33 cellular contexts compared by ENCODE assay signal in genomic region chr11:2765491-2765890, GRCh38.
"Had no signal": no experiment of that assay in that cellular context is flagged by ENCODE, and none has a peak within 500 bp of the region (broad histone marks: within the 10 kb centered on the region; RNA-seq: fewer than 3 reads in every experiment).

No MANE protein-coding gene starts in this region.

- H3K4me3 Mint-ChIP-seq: activated B cell treated with CpG ODN at 0.5 μM for 24 hours; activated CD8-positive, alpha-beta T cell treated with anti-CD3 and anti-CD28 coated beads for 36 hours; activated naive CD8-positive, alpha-beta T cell; activated T-cell treated with anti-CD3 and anti-CD28 coated beads, Interleukin-2, amount 50 U/mL, for 4 hours; activated T-helper 17 cell treated with anti-CD3 and anti-CD28 coated beads, Interleukin-2, amount 50 U/mL, for 72 hours; endodermal cell; T-helper 17 cell; T-helper 2 cell treated with Interferon-gamma antibody and Interleukin-4, amounts not matched to agents 5 μg/mL and 100 μg/mL, for 36 hours had no signal

- H3K27ac ChIP-seq: brain microvascular endothelial cell, colonic mucosa, esophagus muscularis mucosa, foreskin keratinocyte, gastrocnemius medialis, heart left ventricle, WERI-Rb-1 had no signal

- H3K27me3 ChIP-seq: brain microvascular endothelial cell, colonic mucosa, esophagus muscularis mucosa, gastrocnemius medialis, heart left ventricle had no signal

- H3K27me3 Mint-ChIP-seq: activated B cell treated with CpG ODN at 0.5 μM for 24 hours; activated CD8-positive, alpha-beta T cell treated with anti-CD3 and anti-CD28 coated beads for 36 hours; activated naive CD8-positive, alpha-beta T cell; activated T-helper 17 cell treated with anti-CD3 and anti-CD28 coated beads, Interleukin-2, amount 50 U/mL, for 72 hours; T-helper 17 cell had no signal

- H3K36me3 ChIP-seq: brain microvascular endothelial cell, colonic mucosa, gastrocnemius medialis, WERI-Rb-1 had no signal

- H3K27ac Mint-ChIP-seq: activated B cell treated with CpG ODN at 0.5 μM for 24 hours; activated CD8-positive, alpha-beta T cell treated with anti-CD3 and anti-CD28 coated beads for 36 hours; activated naive CD8-positive, alpha-beta T cell; activated T-helper 17 cell treated with anti-CD3 and anti-CD28 coated beads, Interleukin-2, amount 50 U/mL, for 72 hours; endodermal cell; T-helper 17 cell; T-helper 2 cell treated with Interferon-gamma antibody and Interleukin-4, amounts not matched to agents 5 μg/mL and 100 μg/mL, for 36 hours had no signal

- H3K9me3 ChIP-seq: colonic mucosa, esophagus muscularis mucosa, gastrocnemius medialis had no signal

- H3K9me3 Mint-ChIP-seq: activated CD8-positive, alpha-beta T cell treated with anti-CD3 and anti-CD28 coated beads for 36 hours; activated T-helper 17 cell treated with anti-CD3 and anti-CD28 coated beads, Interleukin-2, amount 50 U/mL, for 72 hours; endodermal cell; T-helper 2 cell treated with Interferon-gamma antibody and Interleukin-4, amounts not matched to agents 5 μg/mL and 100 μg/mL, for 36 hours had no signal

- H3K4me1 Mint-ChIP-seq: activated B cell treated with CpG ODN at 0.5 μM for 24 hours; activated T-helper 17 cell treated with anti-CD3 and anti-CD28 coated beads, Interleukin-2, amount 50 U/mL, for 72 hours; endodermal cell had no signal

- DNase-seq: activated B cell treated with CpG ODN at 0.5 μM for 24 hours; activated CD4-positive, alpha-beta T cell treated with anti-CD3 and anti-CD28 coated beads for 48 hours; activated CD4-positive, alpha-beta T cell treated with anti-CD3 and anti-CD28 coated beads, Interleukin-2, amount 50 U/mL, for 1 hour; activated CD4-positive, alpha-beta T cell treated with anti-CD3 and anti-CD28 coated beads, Interleukin-2, amount 50 U/mL, for 48 hours; activated CD8-positive, alpha-beta memory T cell treated with anti-CD3 and anti-CD28 coated beads for 24 hours; activated CD8-positive, alpha-beta T cell treated with anti-CD3 and anti-CD28 coated beads for 36 hours; activated effector memory CD4-positive, alpha-beta T cell treated with Interleukin-2 at 50 U/mL for 16 hours; activated gamma-delta T cell treated with Interleukin-2 at 50 U/mL for 16 hours; activated naive CD4-positive, alpha-beta T cell treated with anti-CD3 and anti-CD28 coated beads, Interleukin-2, amount 50 U/mL, for 16 hours; activated naive CD4-positive, alpha-beta T cell treated with Interleukin-2 at 50 U/mL for 16 hours; amniotic stem cell; anterior cingulate cortex; brain microvascular endothelial cell; colonic mucosa; effector CD8-positive, alpha-beta T cell; erythroblast; foreskin keratinocyte; gastrocnemius medialis; glutamatergic neuron; T-helper 1 cell; T1000; WERI-Rb-1 had no signal

- ATAC-seq: activated CD4-positive, CD25-positive, alpha-beta regulatory T cell treated with anti-CD3 and anti-CD28 coated beads, Interleukin-2, amount 50 U/mL, for 24 hours; activated CD8-positive, alpha-beta T cell treated with anti-CD3 and anti-CD28 coated beads for 36 hours; activated T-cell treated with anti-CD3 and anti-CD28 coated beads, Interleukin-2, amount 50 U/mL, for 4 hours; activated T-helper 17 cell treated with anti-CD3 and anti-CD28 coated beads, Interleukin-2, amount 50 U/mL, for 72 hours; foreskin keratinocyte; gastrocnemius medialis; heart left ventricle; T-helper 17 cell had no signal

- FAIRE-seq: astrocyte, bronchial epithelial cell had no signal

- H3K4me3 ChIP-seq: colonic mucosa, esophagus muscularis mucosa, gastrocnemius medialis, heart left ventricle had no signal

- H3K4me1 ChIP-seq: colonic mucosa, esophagus muscularis mucosa, foreskin keratinocyte, gastrocnemius medialis had no signal
